Comparison of ENCODE assay signal across 19 cellular contexts in genomic region chr18:7676253-7676873, GRCh38.
A peak's percentile ranks its signal among the peaks of the same experiment; 100 is the strongest.
DNase-seq lines count a peak whose midpoint lies in the region; ATAC-seq, FAIRE-seq and TF ChIP-seq lines count a peak whose summit lies in the region.
"Had no signal": no experiment of that assay in that cellular context is flagged by ENCODE, and none has a peak within 500 bp of the region (broad histone marks: within the 10 kb centered on the region; RNA-seq: fewer than 3 reads in every experiment).

No MANE protein-coding gene starts in this region.

- DNase-seq in astrocyte (ENCODE audit: low read depth) = no peak
- DNase-seq in left ventricle myocardium inferior = no peak
- no peak for DNase-seq in psoas muscle
- no peak for DNase-seq in NCI-H226
- DNase-seq: CD8-positive, alpha-beta T cell; MG63; NCI-H1092 treated with DMSO at 0.1 percent for 48 hours; NCI-H146; NCI-H2029 treated with DMSO at 0.1 percent for 48 hours; NCI-H2171; NCI-H446 treated with DMSO at 0.1 percent for 48 hours; SIG-M5 had no signal

- peak in 3 of 4 donors; percentile 49 to 53 (median 52) for ATAC-seq in psoas muscle
- no peak for ATAC-seq in HG02610 (IDR thresholded peaks at IDR 0.05; ENCODE audit: unreplicated experiment)
- no peak for ATAC-seq in GM21515 (IDR thresholded peaks at IDR 0.05; ENCODE audit: unreplicated experiment)
- ATAC-seq: CD8-positive, alpha-beta T cell; HepG2 had no signal

- H2AFZ ChIP-seq in KMS-11 (ENCODE audit: low read depth) (no peak overlapping the region), astrocyte (ENCODE audit: low read depth, low read length) (no peak overlapping the region)

- H3K27me3 ChIP-seq in KMS-11 (ENCODE audit: insufficient read depth, low read depth) = no peaks in the 10 kb centered on the region
- no peaks in the 10 kb centered on the region for H3K27me3 ChIP-seq in astrocyte (ENCODE audit: insufficient read depth, low read length)
- no peaks in the 10 kb centered on the region for H3K27me3 ChIP-seq in left ventricle myocardium inferior (ENCODE audit: low read depth)
- no peaks in the 10 kb centered on the region for H3K27me3 ChIP-seq in psoas muscle (ENCODE audit: insufficient read depth in 3 of 3, low read length in 2 of 3)
- H3K27me3 ChIP-seq: BLaER1 treated with 17β-estradiol and CSF1 and Interleukin-3, amounts not matched to agents 10 nM and 100 nM; MG63 had no signal

- 29 to 67% (median 39%) methylated on average over 8 of the region's 8 CpGs for WGBS in psoas muscle, 3 donors

- H3K4me3 ChIP-seq in KMS-11 (IDR thresholded peaks at IDR 0.05; ENCODE audit: insufficient read depth, low read depth, low read length) = no peak overlapping the region
- no peak overlapping the region for H3K4me3 ChIP-seq in astrocyte (ENCODE audit: insufficient read depth, low read depth, low read length)
- H3K4me3 ChIP-seq in left ventricle myocardium inferior = no peak overlapping the region
- H3K4me3 ChIP-seq in psoas muscle = no peak overlapping the region
- H3K4me3 ChIP-seq: BLaER1 treated with 17β-estradiol and CSF1 and Interleukin-3, amounts not matched to agents 10 nM and 100 nM; MG63 had no signal

- H3K9me3 ChIP-seq in astrocyte (ENCODE audit: insufficient read depth, low read depth, low read length) (no peaks in the 10 kb centered on the region), left ventricle myocardium inferior (replicated peaks) (no peaks in the 10 kb centered on the region), psoas muscle (no peaks in the 10 kb centered on the region)
- H3K9me3 ChIP-seq: BLaER1 treated with 17β-estradiol and CSF1 and Interleukin-3, amounts not matched to agents 10 nM and 100 nM; MG63 had no signal

- intact Hi-C loops in left ventricle myocardium inferior (cut with micrococcal nuclease) (no loop called here), psoas muscle (cut with DNase I) (no loop called here)

- H3K4me1 Mint-ChIP-seq in astrocyte (ENCODE audit: low read depth, unreplicated experiment) = peaks cover 10% of the 10 kb centered on the region

- H4K20me1 ChIP-seq in KMS-11 (ENCODE audit: insufficient read depth) (no peaks in the 10 kb centered on the region), astrocyte (ENCODE audit: insufficient read depth, low read length) (peaks cover 27% of the 10 kb centered on the region)
- H4K20me1 ChIP-seq: BLaER1 treated with 17β-estradiol and CSF1 and Interleukin-3, amounts not matched to agents 10 nM and 100 nM had no signal

- no peak overlapping the region for H3K4me3 Mint-ChIP-seq in astrocyte (ENCODE audit: unreplicated experiment)
- H3K4me3 Mint-ChIP-seq: CD8-positive, alpha-beta T cell had no signal

- no peak for FAIRE-seq in astrocyte (lab: Jason Lieb, UNC)
- FAIRE-seq: GM12892, GM18507, HepG2 had no signal

- H3K4me1 ChIP-seq in KMS-11 (ENCODE audit: low read depth, poor library complexity, severe bottlenecking) = peaks cover 13% of the 10 kb centered on the region
- H3K4me1 ChIP-seq in astrocyte (ENCODE audit: insufficient read depth, low read length) = no peaks in the 10 kb centered on the region
- H3K4me1 ChIP-seq in left ventricle myocardium inferior = peaks cover 92% of the 10 kb centered on the region
- H3K4me1 ChIP-seq in psoas muscle = peaks cover 53% of the 10 kb centered on the region

- TF ChIP-seq CTCF in KMS-11 (conservative IDR thresholded peaks at IDR 0.05; ENCODE audit: low read depth, low read length) (no peak), astrocyte (IDR thresholded peaks at IDR 0.05; ENCODE audit: insufficient read depth, low read depth, low read length) (no peak), left ventricle myocardium inferior (IDR thresholded peaks at IDR 0.05; ENCODE audit: borderline replicate concordance) (no peak), psoas muscle (IDR thresholded peaks at IDR 0.05) (no peak)

- no peak overlapping the region for H3K27ac ChIP-seq in KMS-11
- H3K27ac ChIP-seq in astrocyte (ENCODE audit: low read depth, low read length) = no peak overlapping the region
- peak overlapping the region; percentile 49 for H3K27ac ChIP-seq in left ventricle myocardium inferior (replicated peaks)
- peak overlapping the region; percentile 43 for H3K27ac ChIP-seq in psoas muscle
- H3K27ac ChIP-seq: BLaER1 treated with 17β-estradiol and CSF1 and Interleukin-3, amounts not matched to agents 10 nM and 100 nM had no signal

- no peaks in the 10 kb centered on the region for H3K27me3 Mint-ChIP-seq in astrocyte (ENCODE audit: low read depth, unreplicated experiment)

- H3K36me3 ChIP-seq in KMS-11 (ENCODE audit: insufficient read depth) (no peaks in the 10 kb centered on the region), astrocyte (ENCODE audit: insufficient read depth, low read length) (no peaks in the 10 kb centered on the region), left ventricle myocardium inferior (no peaks in the 10 kb centered on the region), psoas muscle (ENCODE audit: insufficient read depth in 1 of 2, low read depth in 1 of 2) (no peaks in the 10 kb centered on the region)
- H3K36me3 ChIP-seq: BLaER1 treated with 17β-estradiol and CSF1 and Interleukin-3, amounts not matched to agents 10 nM and 100 nM; MG63 had no signal

- peaks cover 2% of the 10 kb centered on the region for H3K36me3 Mint-ChIP-seq in astrocyte (ENCODE audit: low read depth, unreplicated experiment)
- H3K36me3 Mint-ChIP-seq: CD8-positive, alpha-beta T cell had no signal

- H3K79me2 ChIP-seq in KMS-11 (ENCODE audit: insufficient read depth, low read depth) (no peaks in the 10 kb centered on the region), astrocyte (ENCODE audit: insufficient read depth, low read length) (peaks cover 11% of the 10 kb centered on the region)

- no peak overlapping the region for H3K9ac ChIP-seq in KMS-11
- H3K9ac ChIP-seq in astrocyte (ENCODE audit: low read length) = no peak overlapping the region
- H3K9ac ChIP-seq: BLaER1 treated with 17β-estradiol and CSF1 and Interleukin-3, amounts not matched to agents 10 nM and 100 nM had no signal

- H3K9me3 Mint-ChIP-seq in astrocyte (ENCODE audit: unreplicated experiment) = peaks cover 1% of the 10 kb centered on the region
- H3K9me3 Mint-ChIP-seq: CD8-positive, alpha-beta T cell had no signal

- peak overlapping the region; percentile 75 for H3K27ac Mint-ChIP-seq in astrocyte (ENCODE audit: unreplicated experiment)
- H3K27ac Mint-ChIP-seq: CD8-positive, alpha-beta T cell had no signal

- H3K4me2 ChIP-seq in KMS-11 (peak overlapping the region; percentile 13; the same call in 1 of the 2 replicates), astrocyte (ENCODE audit: low read length) (no peak overlapping the region)
- H3K4me2 ChIP-seq: BLaER1 treated with 17β-estradiol and CSF1 and Interleukin-3, amounts not matched to agents 10 nM and 100 nM had no signal

Comparison
In these comparisons a context has a peak if more than half of its experiments do, and no peak if none do; other contexts are left out.
1. H3K27ac ChIP-seq: peak in left ventricle myocardium inferior (single experiment) and psoas muscle (single experiment); none in KMS-11 (single experiment) and astrocyte (single experiment).
2. ATAC-seq: peak in psoas muscle (3 of 4); none in HG02610 (single experiment) and GM21515 (single experiment).